8 cellular contexts compared by ENCODE assay signal in genomic region chr1:108828074-108828961, GRCh38.
A peak's percentile ranks its signal among the peaks of the same experiment; 100 is the strongest.
DNase-seq lines count a peak whose midpoint lies in the region; TF ChIP-seq lines count a peak whose summit lies in the region.

No MANE protein-coding gene starts in this region.

- H3K9me3 ChIP-seq in HEK293 (ENCODE audit: control insufficient read depth, insufficient read depth, low read depth, low read length), result no peaks in the 10 kb centered on the region

- TF ChIP-seq CTCF in HEK293 (tag by site-specific recombination; IDR thresholded peaks at IDR 0.05) (peak; percentile 71), choroid plexus epithelial cell (conservative IDR thresholded peaks at IDR 0.05; ENCODE audit: low read depth, low read length) (peak; percentile 85)

- POLR2A ChIA-PET in HEK293 (lab: Yijun Ruan, JAX), result interaction anchor here (0.7 kb wide), 1 partner anchor 272 kb away, joined by 3 read pairs; no protein-coding TSS in a partner anchor

- H3K27ac ChIP-seq in HEK293 (ENCODE audit: extremely low read depth, low read depth, low read length), result no peak overlapping the region

- H3K4me1 ChIP-seq in HEK293 (ENCODE audit: control insufficient read depth, insufficient read depth, low read length), result no peaks in the 10 kb centered on the region

- H3K36me3 ChIP-seq in HEK293 (ENCODE audit: control insufficient read depth in 2 of 2, insufficient read depth in 1 of 2, low read length in 2 of 2), result no peaks in the 10 kb centered on the region

- DNase-seq in CMK (ENCODE audit: low read depth), result peak; percentile 49
- DNase-seq in NCI-H345 treated with DMSO at 0.1 percent for 48 hours (lab: John Stamatoyannopoulos, UW; ENCODE audit: unreplicated experiment), result peak; percentile 49
- peak; percentile 70 for DNase-seq in activated CD4-positive, alpha-beta T cell treated with anti-CD3 and anti-CD28 coated beads for 48 hours
- peak; percentile 89 for DNase-seq in choroid plexus epithelial cell (ENCODE audit: low read depth)
- DNase-seq in left kidney (ENCODE audit: low read depth, low spot score), result peak; percentile 92
- DNase-seq in stimulated activated CD4-positive, alpha-beta T cell treated with anti-CD3 and anti-CD28 coated beads, Interleukin-2, amount 100 ng/mL, for 24 hours, result peak; percentile 67 to 79
- no peak for DNase-seq in GF-D8 (lab: John Stamatoyannopoulos, UW)

- CTCF ChIA-PET in HEK293 (lab: Yijun Ruan, JAX), result interaction anchor here (0.6 to 10.7 kb wide), 39 partner anchors 9 to 1062 kb away, joined by 3 to 199 read pairs (median 5); partner anchors contain the start of genes AKNAD1, EEIG2 and PRPF38B

- no peak overlapping the region for H3K4me3 ChIP-seq in HEK293 (ENCODE audit: low read depth, low read length)
- H3K4me3 ChIP-seq in choroid plexus epithelial cell (ENCODE audit: low read depth, low read length), result no peak overlapping the region

TF ChIP-seq in HEK293, 187 proteins besides CTCF, POLR2A, EP300 and RAD21 (continues in another document):
- TF ChIP-seq ZNF624 (tag by site-specific recombination; IDR thresholded peaks at IDR 0.05) (no peak), TRIM28 (IDR thresholded peaks at IDR 0.05; ENCODE audit: borderline replicate concordance, low read length) (no peak), KLF16 (tag by site-specific recombination; IDR thresholded peaks at IDR 0.05) (0 out of 2 replicates have a peak, but pooled peaks have one; percentile 26), ZNF248 (tag by site-specific recombination; IDR thresholded peaks at IDR 0.05) (no peak), ZNF2 (tag by site-specific recombination; IDR thresholded peaks at IDR 0.05) (peak; percentile 68), ZSCAN16 (tag by site-specific recombination; IDR thresholded peaks at IDR 0.05) (0 out of 2 replicates have a peak, but pooled peaks have one; percentile 20), ZSCAN30 (tag by site-specific recombination; IDR thresholded peaks at IDR 0.05) (peak; percentile 28; the same call in 1 of the 2 replicates), ZNF639 (tag by site-specific recombination; IDR thresholded peaks at IDR 0.05) (no peak), EGR2 (tag by site-specific recombination; IDR thresholded peaks at IDR 0.05; ENCODE audit: low read depth) (no peak), ZNF600 (tag by site-specific recombination; IDR thresholded peaks at IDR 0.05) (peak; percentile 57; the same call in 1 of the 2 replicates), GLIS2 (tag by site-specific recombination; IDR thresholded peaks at IDR 0.05) (0 out of 2 replicates have a peak, but pooled peaks have one; percentile 24), ZFP37 (tag by site-specific recombination; IDR thresholded peaks at IDR 0.05) (0 out of 2 replicates have a peak, but pooled peaks have one; percentile 27), ZNF501 (tag by site-specific recombination; IDR thresholded peaks at IDR 0.05) (0 out of 2 replicates have a peak, but pooled peaks have one; percentile 22), MEIS1 (CRISPR knock-in tag; IDR thresholded peaks at IDR 0.05; ENCODE audit: borderline replicate concordance) (no peak), ZNF654 (tag by site-specific recombination; IDR thresholded peaks at IDR 0.05; ENCODE audit: low read depth) (peak; percentile 58), SCRT2 (tag by site-specific recombination; IDR thresholded peaks at IDR 0.05) (peak; percentile 29; the same call in 1 of the 2 replicates), ZNF488 (tag by site-specific recombination; IDR thresholded peaks at IDR 0.05) (no peak), ZNF692 (tag by site-specific recombination; IDR thresholded peaks at IDR 0.05) (0 out of 2 replicates have a peak, but pooled peaks have one; percentile 31), IKZF3 (tag by site-specific recombination; IDR thresholded peaks at IDR 0.05) (peak; percentile 81), ZNF335 (tag by site-specific recombination; conservative IDR thresholded peaks at IDR 0.05) (0 out of 2 replicates have a peak, but pooled peaks have one; percentile 32), ZNF449 (tag by site-specific recombination; IDR thresholded peaks at IDR 0.05) (no peak), ZNF169 (tag by site-specific recombination; IDR thresholded peaks at IDR 0.05) (no peak), ZBTB7A (tag by site-specific recombination; IDR thresholded peaks at IDR 0.05; ENCODE audit: low read depth) (0 out of 2 replicates have a peak, but pooled peaks have one; percentile 22), ZNF513 (tag by site-specific recombination; IDR thresholded peaks at IDR 0.05) (peak; percentile 51; the same call in 1 of the 2 replicates), SP7 (tag by site-specific recombination; IDR thresholded peaks at IDR 0.05) (0 out of 2 replicates have a peak, but pooled peaks have one; percentile 7), SCRT1 (tag by site-specific recombination; IDR thresholded peaks at IDR 0.05; ENCODE audit: borderline replicate concordance) (peak; percentile 48; the same call in 1 of the 2 replicates), ZNF324 (tag by site-specific recombination; IDR thresholded peaks at IDR 0.05) (peak; percentile 45; the same call in 1 of the 2 replicates), ZNF660 (tag by site-specific recombination; IDR thresholded peaks at IDR 0.05) (peak; percentile 41; the same call in 1 of the 2 replicates), RBAK (tag by site-specific recombination; IDR thresholded peaks at IDR 0.05) (no peak)
